Comparison of ENCODE assay signal across 20 cellular contexts in the genomic region with DNA sequence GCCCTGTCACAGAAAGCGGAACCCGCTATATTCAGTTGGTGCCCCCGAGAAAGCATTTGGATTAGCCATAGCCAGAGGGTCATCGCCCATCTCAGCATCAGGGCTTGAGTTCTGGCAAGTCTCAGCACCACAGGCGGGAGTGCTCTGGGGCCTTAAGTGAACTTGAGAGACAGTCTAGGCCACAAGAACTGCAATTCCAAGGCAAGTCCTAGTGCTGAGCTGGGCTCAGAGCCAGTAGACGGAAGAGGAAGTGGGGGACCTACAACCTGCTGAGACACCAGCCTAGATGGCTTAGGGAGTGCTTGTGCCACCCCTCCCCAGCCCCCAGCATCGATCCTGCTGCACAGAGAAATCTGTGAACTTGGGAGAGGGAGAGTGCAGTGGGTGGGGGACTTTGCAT.
DNase-seq lines count a peak whose midpoint lies in the region; ATAC-seq and TF ChIP-seq lines count a peak whose summit lies in the region.
"Had no signal": no experiment of that assay in that cellular context is flagged by ENCODE, and none has a peak within 500 bp of the region (broad histone marks: within the 10 kb centered on the region; RNA-seq: fewer than 3 reads in every experiment).

No MANE protein-coding gene starts in this region.

- H3K9me3 Mint-ChIP-seq in stimulated activated naive CD8-positive, alpha-beta T cell treated with anti-CD3 and anti-CD28 coated beads, Interleukin-15, amount 100 ng/mL, for 72 hours = no peaks in the 10 kb centered on the region

- H3K4me3 Mint-ChIP-seq in stimulated activated naive CD8-positive, alpha-beta T cell treated with anti-CD3 and anti-CD28 coated beads, Interleukin-15, amount 100 ng/mL, for 72 hours = no peak overlapping the region
- H3K4me3 Mint-ChIP-seq: CD4-positive, CD25-positive, alpha-beta regulatory T cell; T-helper 17 cell had no signal

- ATAC-seq in stimulated activated naive CD8-positive, alpha-beta T cell treated with anti-CD3 and anti-CD28 coated beads, Interleukin-15, amount 100 ng/mL, for 72 hours = peak; percentile 31
- no peak for ATAC-seq in stimulated activated naive CD8-positive, alpha-beta T cell treated with anti-CD3 and anti-CD28 coated beads, Interleukin-15, Interleukin-2, amounts not matched to agents 100 U/mL and 50 U/mL, for 24 hours
- ATAC-seq: HepG2, T-helper 17 cell had no signal

- H3K4me3 ChIP-seq in NB4 (ENCODE audit: low read depth, low read length) (no peak overlapping the region), uterus (no peak overlapping the region), tibial artery (no peak overlapping the region), right atrium auricular region (no peak overlapping the region)
- H3K4me3 ChIP-seq: GM23248 had no signal

- H3K4me1 Mint-ChIP-seq in stimulated activated naive CD8-positive, alpha-beta T cell treated with anti-CD3 and anti-CD28 coated beads, Interleukin-15, amount 100 ng/mL, for 72 hours = peaks cover 32% of the 10 kb centered on the region
- H3K4me1 Mint-ChIP-seq: CD4-positive, CD25-positive, alpha-beta regulatory T cell; T-helper 17 cell had no signal

- no peak overlapping the region for H3K27ac Mint-ChIP-seq in stimulated activated naive CD8-positive, alpha-beta T cell treated with anti-CD3 and anti-CD28 coated beads, Interleukin-15, amount 100 ng/mL, for 72 hours
- H3K27ac Mint-ChIP-seq: CD4-positive, CD25-positive, alpha-beta regulatory T cell; T-helper 17 cell had no signal

- TF ChIP-seq CTCF in NB4 (IDR thresholded peaks at IDR 0.05; ENCODE audit: low read depth, low read length) (no peak), uterus (IDR thresholded peaks at IDR 0.05) (no peak), tibial artery (IDR thresholded peaks at IDR 0.05) (no peak), right atrium auricular region (IDR thresholded peaks at IDR 0.05) (no peak)

- no peak for DNase-seq in stimulated activated naive CD8-positive, alpha-beta T cell treated with anti-CD3 and anti-CD28 coated beads, Interleukin-15, amount 100 ng/mL, for 72 hours
- no peak for DNase-seq in stimulated activated naive CD8-positive, alpha-beta T cell treated with anti-CD3 and anti-CD28 coated beads, Interleukin-15, Interleukin-2, amounts not matched to agents 100 U/mL and 50 U/mL, for 24 hours
- DNase-seq in NB4 (ENCODE audit: low read depth) (peak; percentile 39), globus pallidus (ENCODE audit: low spot score) (peak; percentile 31), uterus (no peak), HUDEP-2 (lab: John Stamatoyannopoulos, UW; ENCODE audit: unreplicated experiment in 76 of 76) (no peak), tibial artery (no peak), right atrium auricular region (ENCODE audit: low spot score) (no peak)
- DNase-seq: Calu3; CD4-positive, CD25-positive, alpha-beta regulatory T cell; DMS53; GM23248; MM.1S; NCI-H1105 treated with DMSO at 0.1 percent for 48 hours; NCI-H187 treated with DMSO at 0.1 percent for 48 hours; NCI-H2171 treated with DMSO at 0.1 percent for 48 hours; NCI-H774; T-helper 17 cell had no signal

- TF ChIP-seq POLR2A in NB4 (IDR thresholded peaks at IDR 0.05; ENCODE audit: extremely low read depth, insufficient read length) (no peak), uterus (IDR thresholded peaks at IDR 0.05) (no peak)

- H3K9me3 ChIP-seq in uterus (no peaks in the 10 kb centered on the region), tibial artery (no peaks in the 10 kb centered on the region), right atrium auricular region (no peaks in the 10 kb centered on the region)

- H3K27me3 Mint-ChIP-seq in stimulated activated naive CD8-positive, alpha-beta T cell treated with anti-CD3 and anti-CD28 coated beads, Interleukin-15, amount 100 ng/mL, for 72 hours = no peaks in the 10 kb centered on the region

- H3K36me3 ChIP-seq in uterus (no peaks in the 10 kb centered on the region), tibial artery (no peaks in the 10 kb centered on the region), right atrium auricular region (no peaks in the 10 kb centered on the region)

- H3K4me1 ChIP-seq in uterus (no peaks in the 10 kb centered on the region), tibial artery (no peaks in the 10 kb centered on the region), right atrium auricular region (no peaks in the 10 kb centered on the region)

- H3K27me3 ChIP-seq in uterus (no peaks in the 10 kb centered on the region), tibial artery (no peaks in the 10 kb centered on the region), right atrium auricular region (no peaks in the 10 kb centered on the region)

- H3K27ac ChIP-seq in uterus = peak overlapping the region; percentile 28 to 40
- no peak overlapping the region for H3K27ac ChIP-seq in tibial artery
- no peak overlapping the region for H3K27ac ChIP-seq in right atrium auricular region
- H3K27ac ChIP-seq: GM23248, KMS-11 had no signal

- intact Hi-C loops in uterus (cut with DNase I; ENCODE audit: low total_unique reads) = no loop called here
- intact Hi-C loops in tibial artery (cut with DNase I; ENCODE audit: low total_unique reads) = no loop called here

Comparison
In these comparisons a context has a peak if more than half of its experiments do, and no peak if none do; other contexts are left out.
1. DNase-seq: peak in NB4 (single experiment) and globus pallidus (single experiment); none in stimulated activated naive CD8-positive, alpha-beta T cell treated with anti-CD3 and anti-CD28 coated beads, Interleukin-15, amount 100 ng/mL, for 72 hours (0 of 2), stimulated activated naive CD8-positive, alpha-beta T cell treated with anti-CD3 and anti-CD28 coated beads, Interleukin-15, Interleukin-2, amounts not matched to agents 100 U/mL and 50 U/mL, for 24 hours (single experiment), uterus (0 of 2), HUDEP-2 (0 of 76), tibial artery (0 of 2) and right atrium auricular region (single experiment).
2. H3K27ac ChIP-seq: peak in uterus (2 of 2); none in tibial artery (0 of 2) and right atrium auricular region (0 of 2).